14 cellular contexts compared by ENCODE assay signal in genomic region chr22:20396639-20397038, GRCh38. TPM values are rescaled to one million over a fixed set of nuclear protein-coding genes. Genes with fewer than 3 reads are reported as not detected.
DNase-seq lines count a peak whose midpoint lies in the region; ATAC-seq and TF ChIP-seq lines count a peak whose summit lies in the region.
"Had no signal": no experiment of that assay in that cellular context is flagged by ENCODE, and none has a peak within 500 bp of the region (broad histone marks: within the 10 kb centered on the region; RNA-seq: fewer than 3 reads in every experiment).

No MANE protein-coding gene starts in this region.

- no peaks in the 10 kb centered on the region for H3K36me3 Mint-ChIP-seq in chondrocyte (ENCODE audit: low read depth)
- H3K36me3 Mint-ChIP-seq in naive thymus-derived CD8-positive, alpha-beta T cell, result peaks cover 0 to 10% (median 6%) of the 10 kb centered on the region in 3 donors
- H3K36me3 Mint-ChIP-seq: stimulated activated effector memory CD8-positive, alpha-beta T cell treated with anti-CD3 and anti-CD28 coated beads, Interleukin-12 subunit alpha, Interleukin-12 subunit beta, amount 100 ng/mL, for 72 hours had no signal

- no peak for TF ChIP-seq CTCF in AG10803 (conservative IDR thresholded peaks at IDR 0.05; ENCODE audit: low read length)
- no peak for TF ChIP-seq CTCF in chondrocyte (IDR thresholded peaks at IDR 0.05)

- H3K4me3 Mint-ChIP-seq in chondrocyte (ENCODE audit: unreplicated experiment), result no peak overlapping the region
- H3K4me3 Mint-ChIP-seq in naive thymus-derived CD8-positive, alpha-beta T cell, result peak overlapping the region in 8 of 10 donors; percentile 7 to 93 (median 62)

- ATAC-seq in HG03565 (IDR thresholded peaks at IDR 0.05; ENCODE audit: unreplicated experiment) (peak; percentile 41), right cardiac atrium (no peak)
- no peak for ATAC-seq in naive thymus-derived CD8-positive, alpha-beta T cell
- ATAC-seq: stimulated activated effector memory CD8-positive, alpha-beta T cell treated with anti-CD3 and anti-CD28 coated beads, Interleukin-12 subunit alpha, Interleukin-12 subunit beta, amount 100 ng/mL, for 72 hours had no signal

- WGBS in right cardiac atrium, result 88% methylated on average over 1 of the region's 1 CpG

- no peak overlapping the region for H3K27ac ChIP-seq in right cardiac atrium (ENCODE audit: low read length)
- H3K27ac ChIP-seq: cardiac muscle cell, epithelial cell of prostate had no signal

- peak; percentile 67 for DNase-seq in AG10803 (ENCODE audit: low read depth)
- DNase-seq in chondrocyte (ENCODE audit: low spot score), result no peak
- DNase-seq in naive thymus-derived CD8-positive, alpha-beta T cell, result no peak
- DNase-seq in right cardiac atrium, result no peak
- no peak for DNase-seq in NCI-H2171 treated with DMSO at 0.1 percent for 48 hours (lab: John Stamatoyannopoulos, UW)
- DNase-seq in T-helper 1 cell, result no peak
- DNase-seq in NK-92 (lab: John Stamatoyannopoulos, UW; ENCODE audit: unreplicated experiment), result no peak
- DNase-seq: activated CD4-positive, alpha-beta T cell treated with anti-CD3 and anti-CD28 coated beads for 4 hours; NCI-H446 treated with DMSO at 0.1 percent for 48 hours; stimulated activated CD4-positive, alpha-beta T cell treated with anti-CD3 and anti-CD28 coated beads, Interleukin-4, amount 100 ng/mL, for 1 hour had no signal

- H3K27me3 Mint-ChIP-seq in chondrocyte (ENCODE audit: low read depth), result no peaks in the 10 kb centered on the region
- H3K27me3 Mint-ChIP-seq in naive thymus-derived CD8-positive, alpha-beta T cell, result no peaks in the 10 kb centered on the region

- intact Hi-C loops in right cardiac atrium (cut with DNase I), result no loop called here

- no peak overlapping the region for H3K4me3 ChIP-seq in AG10803 (ENCODE audit: low read length)
- H3K4me3 ChIP-seq in right cardiac atrium (ENCODE audit: low read length), result no peak overlapping the region
- H3K4me3 ChIP-seq: cardiac muscle cell had no signal

- H3K9me3 Mint-ChIP-seq in chondrocyte (ENCODE audit: low read depth), result no peaks in the 10 kb centered on the region
- H3K9me3 Mint-ChIP-seq in naive thymus-derived CD8-positive, alpha-beta T cell, result no peaks in the 10 kb centered on the region
- H3K9me3 Mint-ChIP-seq: stimulated activated effector memory CD8-positive, alpha-beta T cell treated with anti-CD3 and anti-CD28 coated beads, Interleukin-12 subunit alpha, Interleukin-12 subunit beta, amount 100 ng/mL, for 72 hours had no signal

- peak overlapping the region; percentile 85 for H3K27ac Mint-ChIP-seq in chondrocyte (ENCODE audit: unreplicated experiment)
- peak overlapping the region in 4 of 10 donors; percentile 23 to 48 (median 28) for H3K27ac Mint-ChIP-seq in naive thymus-derived CD8-positive, alpha-beta T cell
- H3K27ac Mint-ChIP-seq: stimulated activated effector memory CD8-positive, alpha-beta T cell treated with anti-CD3 and anti-CD28 coated beads, Interleukin-12 subunit alpha, Interleukin-12 subunit beta, amount 100 ng/mL, for 72 hours had no signal

- no peaks in the 10 kb centered on the region for H3K27me3 ChIP-seq in right cardiac atrium (ENCODE audit: control insufficient read depth, insufficient read depth)
- H3K27me3 ChIP-seq: cardiac muscle cell had no signal

- peaks cover 6% of the 10 kb centered on the region for H3K4me1 ChIP-seq in right cardiac atrium (ENCODE audit: control insufficient read depth, insufficient read depth, low read length)

- H3K9me3 ChIP-seq in right cardiac atrium (ENCODE audit: control insufficient read depth, low read length), result no peaks in the 10 kb centered on the region

- POLR2A ChIA-PET in naive thymus-derived CD8-positive, alpha-beta T cell (lab: Charles Lee), result interaction anchor here (0.8 kb wide), 1 partner anchor 77 kb away, joined by 4 read pairs; the partner anchor contains the start of gene DGCR6L

- H3K4me1 Mint-ChIP-seq in chondrocyte (ENCODE audit: low read depth), result peaks cover 40% of the 10 kb centered on the region
- H3K4me1 Mint-ChIP-seq in naive thymus-derived CD8-positive, alpha-beta T cell, result peaks cover 24 to 52% (median 50%) of the 10 kb centered on the region in 4 donors

RNA-seq across cellular contexts. Expression of gene ZNF74, which starts 2.7 kb away (rescaled TPM):
- total RNA-seq in chondrocyte, result 12.7 to 15.7 TPM (median 13.6 TPM) in 3 replicates
- total RNA-seq in naive thymus-derived CD8-positive, alpha-beta T cell, result 10 to 100 TPM; 12.9 to 14.5 TPM
- polyA plus RNA-seq in naive thymus-derived CD8-positive, alpha-beta T cell, result 10 to 100 TPM in 1 of 3 donors, 1 to 10 TPM in 2; 6.7 to 10.7 (median 8.2) TPM
- total RNA-seq in right cardiac atrium, result 1 to 10 TPM; 5.4 to 6.5 (median 6.1) TPM
- 3.5 TPM for polyA plus RNA-seq in right cardiac atrium

RNA-seq across cellular contexts. Expression of gene SCARF2, which starts 41.0 kb away (rescaled TPM):
- total RNA-seq in chondrocyte (56.5 to 88.8 TPM (median 86.5 TPM) in 3 replicates), right cardiac atrium (1 to 10 TPM; 4.6 to 7.1 (median 4.9) TPM)
- 1 to 10 TPM; 2.9 to 3.1 TPM for total RNA-seq in naive thymus-derived CD8-positive, alpha-beta T cell
- under 1 TPM; 0.07 to 0.51 (median 0.10) TPM for polyA plus RNA-seq in naive thymus-derived CD8-positive, alpha-beta T cell
- 2.9 TPM for polyA plus RNA-seq in right cardiac atrium
